28 cellular contexts compared by ENCODE assay signal in the genomic region with DNA sequence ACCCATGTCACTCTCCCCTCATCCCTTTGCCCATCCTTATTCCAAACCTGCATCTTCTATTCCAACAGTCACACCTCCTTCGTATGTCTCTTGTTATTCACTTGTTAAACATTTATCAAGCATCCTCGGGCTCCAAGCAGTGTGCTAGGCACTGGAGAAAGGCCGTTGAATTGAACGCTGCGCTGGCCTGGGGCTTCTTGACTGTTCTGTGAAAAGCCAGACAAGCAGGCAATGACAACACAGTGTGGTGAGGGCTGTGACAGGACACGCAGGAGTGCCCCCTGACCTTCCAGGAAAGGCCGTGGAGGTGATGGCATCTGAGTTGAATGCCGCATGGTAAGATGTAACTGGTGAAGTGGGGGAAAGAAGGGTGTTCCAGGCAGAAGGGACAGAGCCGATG. TPM values are rescaled to one million over a fixed set of nuclear protein-coding genes. Genes with fewer than 3 reads are reported as not detected.
"Had no signal": no experiment of that assay in that cellular context is flagged by ENCODE, and none has a peak within 500 bp of the region (broad histone marks: within the 10 kb centered on the region; RNA-seq: fewer than 3 reads in every experiment).

No MANE protein-coding gene starts in this region.

- H3K27ac ChIP-seq: body of pancreas, foreskin keratinocyte, prostate gland, skin epidermis, thoracic aorta had no signal

- H3K4me3 Mint-ChIP-seq: activated CD4-positive, alpha-beta T cell treated with anti-CD3 and anti-CD28 coated beads, Interleukin-2, amount 10 ng/mL, durations not matched to agents 7 days and 5 days; activated CD8-positive, alpha-beta T cell treated with anti-CD3 and anti-CD28 coated beads, Interleukin-2, amount 10 ng/mL, durations not matched to agents 7 days and 5 days; activated naive CD8-positive, alpha-beta T cell; activated T-helper 1 cell treated with anti-CD3 and anti-CD28 coated beads, Interleukin-12 subunit alpha, Interleukin-12 subunit beta, Interleukin-2, Interleukin-4 antibody, amounts not matched to agents 30 ng/mL and 10 ng/mL and 1 ng/mL, durations not matched to agents 14 hours and 24 hours and 36 hours; endodermal cell; neural crest cell had no signal

- ATAC-seq: activated CD4-positive, CD25-positive, alpha-beta regulatory T cell treated with anti-CD3 and anti-CD28 coated beads, Interleukin-2, amount 50 U/mL, for 24 hours; activated CD8-positive, alpha-beta T cell treated with anti-CD3 and anti-CD28 coated beads, Interleukin-2, amount 10 ng/mL, durations not matched to agents 7 days and 5 days; body of pancreas; foreskin keratinocyte; left colon had no signal

- H3K27me3 Mint-ChIP-seq: activated CD4-positive, alpha-beta T cell treated with anti-CD3 and anti-CD28 coated beads, Interleukin-2, amount 10 ng/mL, durations not matched to agents 7 days and 5 days; activated naive CD8-positive, alpha-beta T cell had no signal

- H3K4me1 ChIP-seq: body of pancreas, foreskin keratinocyte, prostate gland had no signal

- H3K9me3 ChIP-seq: body of pancreas, prostate gland, thoracic aorta had no signal

- H3K36me3 Mint-ChIP-seq: activated naive CD8-positive, alpha-beta T cell had no signal

- H3K27ac Mint-ChIP-seq: activated CD4-positive, alpha-beta T cell treated with anti-CD3 and anti-CD28 coated beads, Interleukin-2, amount 10 ng/mL, durations not matched to agents 7 days and 5 days; activated CD8-positive, alpha-beta T cell treated with anti-CD3 and anti-CD28 coated beads, Interleukin-2, amount 10 ng/mL, durations not matched to agents 7 days and 5 days; activated naive CD8-positive, alpha-beta T cell; activated T-helper 1 cell treated with anti-CD3 and anti-CD28 coated beads, Interleukin-12 subunit alpha, Interleukin-12 subunit beta, Interleukin-2, Interleukin-4 antibody, amounts not matched to agents 30 ng/mL and 10 ng/mL and 1 ng/mL, durations not matched to agents 14 hours and 24 hours and 36 hours; endodermal cell had no signal

- H3K9me3 Mint-ChIP-seq: activated CD4-positive, alpha-beta T cell treated with anti-CD3 and anti-CD28 coated beads, Interleukin-2, amount 10 ng/mL, durations not matched to agents 7 days and 5 days; activated T-helper 1 cell treated with anti-CD3 and anti-CD28 coated beads, Interleukin-12 subunit alpha, Interleukin-12 subunit beta, Interleukin-2, Interleukin-4 antibody, amounts not matched to agents 30 ng/mL and 10 ng/mL and 1 ng/mL, durations not matched to agents 14 hours and 24 hours and 36 hours; endodermal cell; neural crest cell had no signal

- DNase-seq: activated CD4-positive, alpha-beta T cell treated with anti-CD3 and anti-CD28 coated beads, Interleukin-2, amount 10 ng/mL, durations not matched to agents 7 days and 5 days; activated CD8-positive, alpha-beta T cell treated with anti-CD3 and anti-CD28 coated beads, Interleukin-2, amount 10 ng/mL, durations not matched to agents 7 days and 5 days; activated gamma-delta T cell treated with Interleukin-2 at 50 U/mL for 16 hours; amygdala; body of pancreas; foreskin keratinocyte; glutamatergic neuron; hippocampal formation; left colon; midbrain; right cardiac atrium; stimulated activated CD4-positive, alpha-beta T cell treated with anti-CD3 and anti-CD28 coated beads, Interleukin-15, amount 100 ng/mL, for 24 hours; stimulated activated CD4-positive, alpha-beta T cell treated with anti-CD3 and anti-CD28 coated beads, Interleukin-2, amount 100 ng/mL, for 48 hours; T1000 had no signal

- H3K36me3 ChIP-seq: prostate gland had no signal

- H3K27me3 ChIP-seq: body of pancreas, foreskin keratinocyte had no signal

- H3K4me3 ChIP-seq: body of pancreas, prostate gland, skin epidermis, thoracic aorta had no signal

RNA-seq across cellular contexts. Expression of gene ETV3L, which starts 19.4 kb away (rescaled TPM):
- total RNA-seq: activated CD4-positive, alpha-beta T cell treated with anti-CD3 and anti-CD28 coated beads, Interleukin-2, amount 10 ng/mL, durations not matched to agents 7 days and 5 days; activated CD8-positive, alpha-beta T cell treated with anti-CD3 and anti-CD28 coated beads, Interleukin-2, amount 10 ng/mL, durations not matched to agents 7 days and 5 days; activated T-helper 1 cell treated with anti-CD3 and anti-CD28 coated beads, Interleukin-12 subunit alpha, Interleukin-12 subunit beta, Interleukin-2, Interleukin-4 antibody, amounts not matched to agents 30 ng/mL and 10 ng/mL and 1 ng/mL, durations not matched to agents 14 hours and 24 hours and 36 hours; body of pancreas; cardiac septum; epithelial cell of proximal tubule; fibroblast of lung; foreskin keratinocyte; left colon; lung microvascular endothelial cell; osteoblast; prostate gland; right cardiac atrium; thoracic aorta; ureter had no signal
- polyA plus RNA-seq: fibroblast of lung, foreskin keratinocyte, right cardiac atrium had no signal
